Comparison of ENCODE assay signal across 12 cellular contexts in the genomic region with DNA sequence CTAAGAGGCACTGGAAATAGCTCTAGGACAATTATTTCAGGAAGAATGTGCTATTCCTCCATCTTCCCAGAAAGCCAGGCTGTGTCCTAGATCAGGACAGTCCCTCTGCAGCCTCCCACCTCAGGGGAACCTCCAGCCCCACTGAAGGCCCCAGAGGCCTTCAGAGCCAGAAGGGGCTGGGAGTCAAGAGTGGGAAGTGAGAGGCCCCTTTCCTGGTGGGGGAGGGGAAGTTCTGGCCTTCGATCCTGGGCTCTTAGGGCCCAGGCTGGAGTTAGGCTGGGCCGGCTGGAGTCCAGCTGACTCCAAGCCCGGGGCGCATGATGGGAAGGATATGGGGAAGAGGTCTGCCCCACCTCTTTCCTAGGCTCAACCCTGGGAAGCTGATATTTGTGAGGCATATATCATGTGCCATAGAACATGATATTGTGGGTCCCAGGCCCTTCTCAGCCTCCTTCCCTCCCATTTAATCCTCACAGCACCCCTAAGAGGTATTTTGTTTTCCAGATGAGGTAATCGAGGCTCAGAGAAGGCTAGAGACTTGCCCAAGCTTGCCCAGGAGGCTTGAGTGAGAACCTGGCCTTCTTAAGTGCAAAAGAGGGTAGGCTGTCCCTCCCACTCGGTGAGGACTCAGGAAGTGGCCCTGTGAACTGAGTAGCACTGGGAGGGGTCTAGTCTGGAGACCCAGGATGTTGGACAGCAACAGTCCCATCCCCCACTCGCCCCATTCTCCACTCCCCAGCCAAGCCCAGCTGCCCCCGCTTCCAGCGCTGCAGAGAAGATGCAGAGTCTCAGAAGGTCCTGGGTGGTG. TPM values are rescaled to one million over a fixed set of nuclear protein-coding genes. Genes with fewer than 3 reads are reported as not detected.
DNase-seq lines count a peak whose midpoint lies in the region; ATAC-seq, FAIRE-seq and TF ChIP-seq lines count a peak whose summit lies in the region.
"Had no signal": no experiment of that assay in that cellular context is flagged by ENCODE, and none has a peak within 500 bp of the region (broad histone marks: within the 10 kb centered on the region; RNA-seq: fewer than 3 reads in every experiment).

No MANE protein-coding gene starts in this region.

- CTCF ChIA-PET in endothelial cell of umbilical vein (lab: Charles Lee), result interaction anchor here (1.8 to 11.3 kb wide), 4 partner anchors 12 to 31 kb away, joined by 4 to 95 read pairs (median 24); partner anchors contain the start of gene HSPG2

- H3K9me1 ChIP-seq in endothelial cell of umbilical vein (replicated peaks; ENCODE audit: control insufficient read depth, extremely low read depth, insufficient read depth, low read length), result no peaks in the 10 kb centered on the region

- H3K79me2 ChIP-seq in endothelial cell of umbilical vein (ENCODE audit: control insufficient read depth, insufficient read depth, low read length) (no peaks in the 10 kb centered on the region), hepatocyte (no peaks in the 10 kb centered on the region)

- intact Hi-C loops in endothelial cell of umbilical vein (cut with micrococcal nuclease), result no loop called here

- H2AFZ ChIP-seq in endothelial cell of umbilical vein (ENCODE audit: low read depth, low read length), result no peak overlapping the region
- H2AFZ ChIP-seq in hepatocyte, result no peak overlapping the region

- H3K9me3 ChIP-seq in endothelial cell of umbilical vein (replicated peaks; ENCODE audit: control insufficient read depth, insufficient read depth, low read length) (no peaks in the 10 kb centered on the region), muscle layer of duodenum (ENCODE audit: control insufficient read depth in 1 of 2, low read length in 2 of 2) (no peaks in the 10 kb centered on the region), hepatocyte (ENCODE audit: low read depth) (no peaks in the 10 kb centered on the region)
- H3K9me3 ChIP-seq: mucosa of descending colon had no signal

- H3K9ac ChIP-seq in endothelial cell of umbilical vein (replicated peaks; ENCODE audit: extremely low read depth, insufficient read depth, low read length), result no peak overlapping the region

- H3K27ac ChIP-seq in endothelial cell of umbilical vein (ENCODE audit: insufficient read depth, low read depth, low read length), result peak overlapping the region; percentile 6
- peak overlapping the region; percentile 75 for H3K27ac ChIP-seq in muscle layer of duodenum (ENCODE audit: low read length)
- H3K27ac ChIP-seq in hepatocyte, result no peak overlapping the region

- H3K4me1 ChIP-seq in endothelial cell of umbilical vein (ENCODE audit: control insufficient read depth, extremely low read depth, insufficient read depth, low read length) (peaks cover 35% of the 10 kb centered on the region), muscle layer of duodenum (ENCODE audit: control insufficient read depth in 1 of 2, insufficient read depth in 2 of 2, low read length in 2 of 2) (peaks cover 7 to 16% of the 10 kb centered on the region in 2 donors), hepatocyte (ENCODE audit: insufficient read depth) (peaks cover 11% of the 10 kb centered on the region)

- no peak for TF ChIP-seq POLR2A in endothelial cell of umbilical vein (IDR thresholded peaks at IDR 0.05; ENCODE audit: low read depth, low read length)

- POLR2A ChIA-PET in endothelial cell of umbilical vein (lab: Charles Lee), result interaction anchor here (0.5 to 0.8 kb wide), 3 partner anchors 11 to 631 kb away, joined by 4 to 5 read pairs (median 4); no protein-coding TSS in a partner anchor

- peaks cover 31% of the 10 kb centered on the region for H3K4me1 Mint-ChIP-seq in stimulated activated naive CD8-positive, alpha-beta T cell treated with anti-CD3 and anti-CD28 coated beads, Interleukin-15, amount 100 ng/mL, for 72 hours

- no TSS peak for BruUV-seq in endothelial cell of umbilical vein (replicated peaks; lab: Mats Ljungman, UMichigan)

- WGBS in hepatocyte (ENCODE audit: low lambda C conversion rate, missing lambda C conversion rate), result 77% methylated on average over 9 of the region's 9 CpGs

- no peaks in the 10 kb centered on the region for H3K27me3 Mint-ChIP-seq in stimulated activated naive CD8-positive, alpha-beta T cell treated with anti-CD3 and anti-CD28 coated beads, Interleukin-15, amount 100 ng/mL, for 72 hours

- dilution Hi-C loops in endothelial cell of umbilical vein (cut with MboI; ENCODE audit: extremely low pct_ligation_motif_present, low sequenced_read_pairs), result no loop called here

- H3K9me2 ChIP-seq in hepatocyte (replicated peaks; ENCODE audit: insufficient read depth), result no peaks in the 10 kb centered on the region

- peak overlapping the region; percentile 19 to 91 for H3K27ac Mint-ChIP-seq in stimulated activated naive CD8-positive, alpha-beta T cell treated with anti-CD3 and anti-CD28 coated beads, Interleukin-15, amount 100 ng/mL, for 72 hours
- H3K27ac Mint-ChIP-seq: activated B cell treated with CpG ODN at 0.5 μM for 24 hours had no signal

- TF ChIP-seq CTCF in endothelial cell of umbilical vein (IDR thresholded peaks at IDR 0.05; ENCODE audit: extremely low read depth in 1 of 2, insufficient read depth in 1 of 2, low read depth in 1 of 2, low read length in 2 of 2) (no peak), hepatocyte (IDR thresholded peaks at IDR 0.05; ENCODE audit: poor library complexity) (no peak)

- no peaks in the 10 kb centered on the region for H3K36me3 ChIP-seq in endothelial cell of umbilical vein (ENCODE audit: control insufficient read depth in 2 of 2, extremely low read depth in 1 of 2, insufficient read depth in 2 of 2, low read length in 2 of 2)
- no peaks in the 10 kb centered on the region for H3K36me3 ChIP-seq in muscle layer of duodenum (ENCODE audit: control insufficient read depth in 1 of 2, insufficient read depth in 2 of 2, low read length in 2 of 2)
- H3K36me3 ChIP-seq in hepatocyte (replicated peaks; ENCODE audit: insufficient read depth, low read depth), result no peaks in the 10 kb centered on the region

- no peaks in the 10 kb centered on the region for H3K9me3 Mint-ChIP-seq in stimulated activated naive CD8-positive, alpha-beta T cell treated with anti-CD3 and anti-CD28 coated beads, Interleukin-15, amount 100 ng/mL, for 72 hours
- H3K9me3 Mint-ChIP-seq: activated B cell treated with CpG ODN at 0.5 μM for 24 hours had no signal

- H3K4me3 Mint-ChIP-seq in stimulated activated naive CD8-positive, alpha-beta T cell treated with anti-CD3 and anti-CD28 coated beads, Interleukin-15, amount 100 ng/mL, for 72 hours, result peak overlapping the region; percentile 19 to 91
- H3K4me3 Mint-ChIP-seq: activated B cell treated with CpG ODN at 0.5 μM for 24 hours had no signal

- ATAC-seq in stimulated activated naive CD8-positive, alpha-beta T cell treated with anti-CD3 and anti-CD28 coated beads, Interleukin-15, amount 100 ng/mL, for 72 hours, result peak; percentile 27
- ATAC-seq in stimulated activated naive CD8-positive, alpha-beta T cell treated with anti-CD3 and anti-CD28 coated beads, Interleukin-15, Interleukin-2, amounts not matched to agents 100 U/mL and 50 U/mL, for 24 hours, result no peak
- ATAC-seq in GM19397 (IDR thresholded peaks at IDR 0.05; ENCODE audit: unreplicated experiment) (no peak), HG03378 (IDR thresholded peaks at IDR 0.05; ENCODE audit: unreplicated experiment) (no peak)

- DNase-seq in stimulated activated naive CD8-positive, alpha-beta T cell treated with anti-CD3 and anti-CD28 coated beads, Interleukin-15, amount 100 ng/mL, for 72 hours, result peak in 1 of 2 donors; percentile 15
- DNase-seq in stimulated activated naive CD8-positive, alpha-beta T cell treated with anti-CD3 and anti-CD28 coated beads, Interleukin-15, Interleukin-2, amounts not matched to agents 100 U/mL and 50 U/mL, for 24 hours, result no peak
- DNase-seq in endothelial cell of umbilical vein (ENCODE audit: low read depth, low spot score), result no peak
- no peak for DNase-seq in hepatocyte (ENCODE audit: low spot score)
- DNase-seq in NCI-H82 treated with DMSO at 0.1 percent for 48 hours (lab: John Stamatoyannopoulos, UW; ENCODE audit: unreplicated experiment), result no peak
- DNase-seq: activated B cell treated with CpG ODN at 0.5 μM for 24 hours, amniotic stem cell, MV-4-11 had no signal

- FAIRE-seq in endothelial cell of umbilical vein (lab: Jason Lieb, UNC), result no peak

- H3K4me2 ChIP-seq in endothelial cell of umbilical vein (ENCODE audit: insufficient read depth, low read length) (peak overlapping the region; percentile 23), hepatocyte (no peak overlapping the region)

- no peaks in the 10 kb centered on the region for H4K20me1 ChIP-seq in endothelial cell of umbilical vein (replicated peaks; ENCODE audit: control insufficient read depth, extremely low read depth, insufficient read depth, low read length)
- no peaks in the 10 kb centered on the region for H4K20me1 ChIP-seq in hepatocyte (ENCODE audit: insufficient read depth, poor library complexity, severe bottlenecking)

- H3K4me3 ChIP-seq in endothelial cell of umbilical vein (replicated peaks in 1 of 3; ENCODE audit: insufficient read depth in 1 of 3, low read depth in 1 of 3, low read length in 3 of 3), result no peak overlapping the region
- H3K4me3 ChIP-seq in muscle layer of duodenum (ENCODE audit: low read depth in 1 of 2, low read length in 2 of 2), result no peak overlapping the region
- H3K4me3 ChIP-seq in hepatocyte, result no peak overlapping the region
- H3K4me3 ChIP-seq: mucosa of descending colon had no signal

- H3K27me3 ChIP-seq in endothelial cell of umbilical vein (ENCODE audit: control insufficient read depth in 2 of 2, insufficient read depth in 2 of 2, low read length in 2 of 2) (no peaks in the 10 kb centered on the region), muscle layer of duodenum (ENCODE audit: low read depth, low read length) (no peaks in the 10 kb centered on the region), hepatocyte (no peaks in the 10 kb centered on the region)

RNA-seq across cellular contexts. Expression of gene HSPG2, which starts 18.6 kb away (rescaled TPM):
- total RNA-seq in endothelial cell of umbilical vein (3,499 and 3,960 TPM in 2 replicates), hepatocyte (38.3 and 72.4 TPM in 2 replicates)
- polyA plus RNA-seq in endothelial cell of umbilical vein (734 and 849 TPM in 2 replicates), hepatocyte (81.2 and 91.2 TPM in 2 replicates)
- polyA plus RNA-seq in endothelial cell of umbilical vein (2011; cell fraction: cytosol; rRNA removed), result 751 and 1,165 TPM in 2 replicates
- 1,616 and 1,967 TPM in 2 replicates for polyA plus RNA-seq in endothelial cell of umbilical vein (2011; cell fraction: nucleus; rRNA removed)
- polyA plus RNA-seq in endothelial cell of umbilical vein (2012), result 1,500 and 2,412 TPM in 2 replicates
- 1,494 and 1,598 TPM in 2 replicates for polyA minus RNA-seq in endothelial cell of umbilical vein
- 16.5 TPM for polyA minus RNA-seq in endothelial cell of umbilical vein (2011; cell fraction: cytosol; rRNA and poly(A)+ RNA removed)
- 1,216 and 2,140 TPM in 2 replicates for polyA minus RNA-seq in endothelial cell of umbilical vein (2011; cell fraction: nucleus; rRNA and poly(A)+ RNA removed)

RNA-seq across cellular contexts. Expression of gene CELA3B, which starts 21.1 kb away (rescaled TPM):
- total RNA-seq in endothelial cell of umbilical vein (0.48 TPM in 1 of 2 replicates, not detected in the other), hepatocyte (0.33 TPM in 1 of 2 replicates, not detected in the other)
- polyA plus RNA-seq in endothelial cell of umbilical vein (0.30 and 0.32 TPM in 2 replicates), hepatocyte (not detected in 2 replicates)
- 0.10 and 0.20 TPM in 2 replicates for polyA plus RNA-seq in endothelial cell of umbilical vein (2011; cell fraction: cytosol; rRNA removed)
- 0.25 and 0.29 TPM in 2 replicates for polyA plus RNA-seq in endothelial cell of umbilical vein (2011; cell fraction: nucleus; rRNA removed)
- polyA plus RNA-seq in endothelial cell of umbilical vein (2012), result not detected in 2 replicates
- polyA minus RNA-seq in endothelial cell of umbilical vein, result 0.39 TPM in 1 of 2 replicates, not detected in the other
- polyA minus RNA-seq in endothelial cell of umbilical vein (2011; cell fraction: cytosol; rRNA and poly(A)+ RNA removed), result not detected
- 1.5 TPM in 1 of 2 replicates, not detected in the other for polyA minus RNA-seq in endothelial cell of umbilical vein (2011; cell fraction: nucleus; rRNA and poly(A)+ RNA removed)
- total RNA-seq: activated B cell treated with CpG ODN at 0.5 μM for 24 hours had no signal

RNA-seq across cellular contexts. Expression of gene CELA3A, which starts 45.8 kb away (rescaled TPM):
- total RNA-seq in endothelial cell of umbilical vein (not detected in 2 replicates), hepatocyte (2.2 TPM in 1 of 2 replicates, not detected in the other)
- polyA plus RNA-seq in endothelial cell of umbilical vein (0.35 TPM in 1 of 2 replicates, not detected in the other), hepatocyte (0.68 TPM in 1 of 2 replicates, not detected in the other)
- 0.16 and 0.43 TPM in 2 replicates for polyA plus RNA-seq in endothelial cell of umbilical vein (2011; cell fraction: cytosol; rRNA removed)
- 0.26 TPM in 1 of 2 replicates, not detected in the other for polyA plus RNA-seq in endothelial cell of umbilical vein (2011; cell fraction: nucleus; rRNA removed)
- not detected in 2 replicates for polyA plus RNA-seq in endothelial cell of umbilical vein (2012)
- not detected in 2 replicates for polyA minus RNA-seq in endothelial cell of umbilical vein
- polyA minus RNA-seq in endothelial cell of umbilical vein (2011; cell fraction: cytosol; rRNA and poly(A)+ RNA removed), result not detected
- polyA minus RNA-seq in endothelial cell of umbilical vein (2011; cell fraction: nucleus; rRNA and poly(A)+ RNA removed), result not detected in 2 replicates
- total RNA-seq: activated B cell treated with CpG ODN at 0.5 μM for 24 hours had no signal

Comparison
In these comparisons a context has a peak if more than half of its experiments do, and no peak if none do; other contexts are left out.
1. RNA of gene HSPG2, which starts 18.6 kb away (total RNA-seq): 3,499 to 3,960 TPM in endothelial cell of umbilical vein; 38.3 to 72.4 TPM in hepatocyte; every median in the first group is over 10 times any median in the second.